ENCODE assay signal across 17 cellular contexts in the genomic region with DNA sequence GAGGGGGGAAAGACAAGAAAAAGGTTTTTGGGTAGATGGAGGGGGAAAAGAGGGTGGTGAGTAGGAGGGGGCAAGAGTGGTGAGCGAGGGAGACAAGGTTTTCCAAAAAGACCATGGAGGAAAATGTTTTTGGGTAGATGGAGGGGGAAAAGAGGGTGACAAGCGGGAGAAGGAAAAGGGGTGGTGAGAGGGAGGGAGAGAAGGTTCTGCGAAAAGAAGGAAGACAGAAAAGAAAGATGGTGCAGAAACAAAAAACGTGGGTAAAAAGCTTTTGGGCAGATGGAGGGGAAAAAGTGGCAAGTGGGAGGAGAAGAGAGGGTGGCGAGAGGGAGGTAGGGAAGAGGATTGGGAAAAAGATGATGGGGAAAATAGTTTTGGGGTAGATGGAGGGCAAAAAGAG.
DNase-seq lines count a peak whose midpoint lies in the region; TF ChIP-seq lines count a peak whose summit lies in the region.
"Had no signal": no experiment of that assay in that cellular context is flagged by ENCODE, and none has a peak within 500 bp of the region (broad histone marks: within the 10 kb centered on the region; RNA-seq: fewer than 3 reads in every experiment).

No MANE protein-coding gene starts in this region.

- TF ChIP-seq CTCF in esophagus muscularis mucosa (IDR thresholded peaks at IDR 0.05) (no peak), type B pancreatic cell (conservative IDR thresholded peaks at IDR 0.05) (no peak)

- intact Hi-C loops in activated CD4-positive, alpha-beta T cell treated with anti-CD3 and anti-CD28 coated beads, Interleukin-2, amount 10 ng/mL, durations not matched to agents 24 days and 14 days (cut with micrococcal nuclease), result no loop called here
- intact Hi-C loops in esophagus muscularis mucosa (cut with DNase I), result no loop called here

- no peaks in the 10 kb centered on the region for H3K9me3 ChIP-seq in esophagus muscularis mucosa
- H3K9me3 ChIP-seq: HAP-1 had no signal

- no peak overlapping the region for H3K27ac Mint-ChIP-seq in activated CD4-positive, alpha-beta T cell treated with anti-CD3 and anti-CD28 coated beads, Interleukin-2, amount 10 ng/mL, durations not matched to agents 24 days and 14 days
- no peak overlapping the region for H3K27ac Mint-ChIP-seq in type B pancreatic cell
- H3K27ac Mint-ChIP-seq: B cell; CD8-positive, alpha-beta T cell had no signal

- H3K27ac ChIP-seq in esophagus muscularis mucosa (replicated peaks in 1 of 4), result no peak overlapping the region
- H3K27ac ChIP-seq: 22Rv1, BLaER1, C4-2B had no signal

- no peak overlapping the region for H3K4me3 ChIP-seq in esophagus muscularis mucosa
- H3K4me3 ChIP-seq: BLaER1, HAP-1 had no signal

- TF ChIP-seq POLR2A in esophagus muscularis mucosa (IDR thresholded peaks at IDR 0.05; ENCODE audit: low read depth), result no peak

- 71% methylated on average over 5 of the region's 5 CpGs for WGBS in esophagus muscularis mucosa

- no peaks in the 10 kb centered on the region for H3K36me3 Mint-ChIP-seq in activated CD4-positive, alpha-beta T cell treated with anti-CD3 and anti-CD28 coated beads, Interleukin-2, amount 10 ng/mL, durations not matched to agents 24 days and 14 days (ENCODE audit: low read depth)
- no peaks in the 10 kb centered on the region for H3K36me3 Mint-ChIP-seq in type B pancreatic cell
- H3K36me3 Mint-ChIP-seq: CD8-positive, alpha-beta T cell had no signal

- DNase-seq in activated CD4-positive, alpha-beta T cell treated with anti-CD3 and anti-CD28 coated beads, Interleukin-2, amount 10 ng/mL, durations not matched to agents 24 days and 14 days, result peak; percentile 26
- no peak for DNase-seq in activated CD4-positive, alpha-beta T cell treated with anti-CD3 and anti-CD28 coated beads, Interleukin-2, amount 50 U/mL, for 48 hours
- DNase-seq in esophagus muscularis mucosa (ENCODE audit: extremely low spot score) (peak; percentile 57), type B pancreatic cell (ENCODE audit: extremely low spot score, unreplicated experiment) (peak; percentile 6), midbrain (lab: John Stamatoyannopoulos, UW) (no peak), KG1 (lab: John Stamatoyannopoulos, UW) (no peak)
- DNase-seq: Caco-2; CD4-positive, CD25-positive, alpha-beta regulatory T cell; CD8-positive, alpha-beta T cell; DMS153; DND-41; GOT3 had no signal

- H3K4me3 Mint-ChIP-seq in activated CD4-positive, alpha-beta T cell treated with anti-CD3 and anti-CD28 coated beads, Interleukin-2, amount 10 ng/mL, durations not matched to agents 24 days and 14 days, result no peak overlapping the region
- H3K4me3 Mint-ChIP-seq in type B pancreatic cell, result no peak overlapping the region
- H3K4me3 Mint-ChIP-seq: B cell; CD4-positive, CD25-positive, alpha-beta regulatory T cell; CD8-positive, alpha-beta T cell had no signal

- peaks cover 48% of the 10 kb centered on the region for H3K27me3 Mint-ChIP-seq in activated CD4-positive, alpha-beta T cell treated with anti-CD3 and anti-CD28 coated beads, Interleukin-2, amount 10 ng/mL, durations not matched to agents 24 days and 14 days
- H3K27me3 Mint-ChIP-seq in type B pancreatic cell, result peaks cover 44% of the 10 kb centered on the region

- peaks cover 0 to 10% (median 0%) of the 10 kb centered on the region in 4 donors for H3K27me3 ChIP-seq in esophagus muscularis mucosa
- H3K27me3 ChIP-seq: BLaER1 had no signal

- no peaks in the 10 kb centered on the region for H3K9me3 Mint-ChIP-seq in activated CD4-positive, alpha-beta T cell treated with anti-CD3 and anti-CD28 coated beads, Interleukin-2, amount 10 ng/mL, durations not matched to agents 24 days and 14 days
- no peaks in the 10 kb centered on the region for H3K9me3 Mint-ChIP-seq in type B pancreatic cell

- no peak for TF ChIP-seq EP300 in esophagus muscularis mucosa (IDR thresholded peaks at IDR 0.05)

- no peaks in the 10 kb centered on the region for H3K36me3 ChIP-seq in esophagus muscularis mucosa
- H3K36me3 ChIP-seq: BLaER1, HAP-1 had no signal

- no peaks in the 10 kb centered on the region for H3K4me1 ChIP-seq in esophagus muscularis mucosa
- H3K4me1 ChIP-seq: BLaER1, Caco-2, HAP-1 had no signal

- H3K4me1 Mint-ChIP-seq in activated CD4-positive, alpha-beta T cell treated with anti-CD3 and anti-CD28 coated beads, Interleukin-2, amount 10 ng/mL, durations not matched to agents 24 days and 14 days, result no peaks in the 10 kb centered on the region
- no peaks in the 10 kb centered on the region for H3K4me1 Mint-ChIP-seq in type B pancreatic cell (ENCODE audit: unreplicated experiment)
- H3K4me1 Mint-ChIP-seq: B cell; CD4-positive, CD25-positive, alpha-beta regulatory T cell had no signal

Comparison
In these comparisons a context has a peak if more than half of its experiments do, and no peak if none do; other contexts are left out.
1. DNase-seq: peak in activated CD4-positive, alpha-beta T cell treated with anti-CD3 and anti-CD28 coated beads, Interleukin-2, amount 10 ng/mL, durations not matched to agents 24 days and 14 days (single experiment), esophagus muscularis mucosa (single experiment) and type B pancreatic cell (single experiment); none in activated CD4-positive, alpha-beta T cell treated with anti-CD3 and anti-CD28 coated beads, Interleukin-2, amount 50 U/mL, for 48 hours (0 of 2), midbrain (single experiment) and KG1 (single experiment).